In genomic region chrY:20575531-20576088, GRCh38 we compare ENCODE assay signal across 8 cellular contexts. TPM values are rescaled to one million over a fixed set of nuclear protein-coding genes. Genes with fewer than 3 reads are reported as not detected.
DNase-seq lines count a peak whose midpoint lies in the region; ATAC-seq and TF ChIP-seq lines count a peak whose summit lies in the region.

Gene EIF1AY (plus strand): TSS chrY:20575776. CDS start chrY:20575872, 96 bp downstream.

- H3K4me3 ChIP-seq in MG63 = peak within 1 kb of the TSS; percentile 62

- TF ChIP-seq CTCF in Calu3 (IDR thresholded peaks at IDR 0.05; ENCODE audit: unreplicated experiment) = no peak

- no peaks in the 10 kb centered on the region for H3K9me3 Mint-ChIP-seq in Calu3 (ENCODE audit: low read depth, unreplicated experiment)

- no peak within 1 kb of the TSS for H3K4me3 Mint-ChIP-seq in Calu3 (ENCODE audit: low read depth, unreplicated experiment)

- H3K27me3 Mint-ChIP-seq in Calu3 (ENCODE audit: unreplicated experiment) = no peaks in the 10 kb centered on the region

- no TSS peak for BruUV-seq in Calu3 (replicated peaks; lab: Mats Ljungman, UMichigan)

- CTCF ChIA-PET in Calu3 (lab: Charles Lee) = no interaction called here

- H3K36me3 Mint-ChIP-seq in Calu3 (ENCODE audit: insufficient read depth, unreplicated experiment) = no peaks in the 10 kb centered on the region

- peak; percentile 96 for ATAC-seq in GM19455 (IDR thresholded peaks at IDR 0.05; ENCODE audit: unreplicated experiment)

- DNase-seq in MG63 = peak; percentile 88
- DNase-seq in activated T-cell treated with anti-CD3 and anti-CD28 coated beads for 48 hours (ENCODE audit: low read depth) = peak; percentile 75
- peak in 32 of 51 donors; percentile 10 to 93 (median 80) for DNase-seq in hypothalamus (lab: John Stamatoyannopoulos, UW)
- peak; percentile 86 for DNase-seq in stimulated activated CD4-positive, alpha-beta T cell treated with anti-CD3 and anti-CD28 coated beads, Interleukin-4, amount 100 ng/mL, for 24 hours
- DNase-seq in COLO829 (ENCODE audit: low spot score) = no peak
- DNase-seq in Calu3 = no peak
- no peak for DNase-seq in RKO (ENCODE audit: low spot score)

- no peaks in the 10 kb centered on the region for H3K27me3 ChIP-seq in MG63

- H3K27ac Mint-ChIP-seq in Calu3 (ENCODE audit: unreplicated experiment) = no peak within 1 kb of the TSS

- H3K36me3 ChIP-seq in MG63 = no peaks in the 10 kb centered on the region

- no peaks in the 10 kb centered on the region for H3K9me3 ChIP-seq in MG63

- intact Hi-C loops in Calu3 (cut with micrococcal nuclease; ENCODE audit: unreplicated experiment) = no loop called here

- no peaks in the 10 kb centered on the region for H3K4me1 Mint-ChIP-seq in Calu3 (ENCODE audit: low read depth, unreplicated experiment)

RNA-seq across cellular contexts. Expression of gene EIF1AY, which starts in this region (rescaled TPM):
- 23.4 and 75.0 TPM in 2 replicates for total RNA-seq in MG63 (2014; rRNA removed; shearing (Covaris generic); ENCODE audit: low replicate concordance)
- not detected in 2 replicates for total RNA-seq in Calu3 (2022)

Comparison
In these comparisons a context has a peak if more than half of its experiments do, and no peak if none do; other contexts are left out.
1. DNase-seq: peak in MG63 (single experiment), activated T-cell treated with anti-CD3 and anti-CD28 coated beads for 48 hours (single experiment), hypothalamus (32 of 51) and stimulated activated CD4-positive, alpha-beta T cell treated with anti-CD3 and anti-CD28 coated beads, Interleukin-4, amount 100 ng/mL, for 24 hours (single experiment); none in COLO829 (single experiment), Calu3 (single experiment) and RKO (single experiment).